In the genomic region with DNA sequence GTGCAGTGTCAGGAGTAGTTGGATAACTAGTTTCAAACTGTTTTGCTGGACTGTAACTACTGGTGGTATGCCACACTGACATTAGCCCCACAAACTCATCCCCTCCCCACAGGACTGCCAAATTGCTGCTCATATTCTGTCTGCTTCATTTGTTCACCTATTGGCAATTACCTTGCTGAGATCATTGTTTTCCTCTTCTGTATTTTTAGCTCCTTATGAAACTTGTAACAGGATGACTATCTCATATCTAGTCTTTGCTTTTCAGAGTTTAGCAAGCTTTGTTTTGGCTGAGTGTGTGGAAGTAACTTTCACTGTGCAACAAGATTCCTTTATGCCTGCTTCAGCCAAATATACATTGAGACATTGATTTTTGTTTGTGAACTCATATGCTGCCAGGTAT, we compare ENCODE assay signal across 10 cellular contexts.
DNase-seq lines count a peak whose midpoint lies in the region; ATAC-seq and TF ChIP-seq lines count a peak whose summit lies in the region.
"Had no signal": no experiment of that assay in that cellular context is flagged by ENCODE, and none has a peak within 500 bp of the region (broad histone marks: within the 10 kb centered on the region; RNA-seq: fewer than 3 reads in every experiment).

No MANE protein-coding gene starts in this region.

- H3K27ac Mint-ChIP-seq in mesothelial cell of epicardium, result no peak overlapping the region
- H3K27ac Mint-ChIP-seq: dendritic cell treated with granulocyte-macrophage colony-stimulating factor and Interleukin-4, amounts not matched to agents 40 ng/mL and 50 ng/mL, for 4 days had no signal

- no peaks in the 10 kb centered on the region for H3K9me3 Mint-ChIP-seq in mesothelial cell of epicardium
- H3K9me3 Mint-ChIP-seq: dendritic cell treated with granulocyte-macrophage colony-stimulating factor and Interleukin-4, amounts not matched to agents 40 ng/mL and 50 ng/mL, for 4 days had no signal

- H3K4me1 ChIP-seq in subcutaneous abdominal adipose tissue (ENCODE audit: control insufficient read depth in 5 of 5, insufficient read depth in 5 of 5, low read length in 5 of 5), result peaks cover 12 to 45% (median 34%) of the 10 kb centered on the region in 5 donors

- peak overlapping the region; percentile 69 for H3K27ac ChIP-seq in subcutaneous abdominal adipose tissue (ENCODE audit: low read depth, low read length)

- no peaks in the 10 kb centered on the region for H3K36me3 Mint-ChIP-seq in mesothelial cell of epicardium

- no peak for TF ChIP-seq CTCF in fibroblast of villous mesenchyme (IDR thresholded peaks at IDR 0.05; ENCODE audit: insufficient read depth, low read depth, low read length)
- no peak for TF ChIP-seq CTCF in mesothelial cell of epicardium (IDR thresholded peaks at IDR 0.05; ENCODE audit: unreplicated experiment)

- no peaks in the 10 kb centered on the region for H3K27me3 ChIP-seq in subcutaneous abdominal adipose tissue (ENCODE audit: control insufficient read depth in 5 of 5, insufficient read depth in 4 of 5, low read length in 5 of 5)

- H3K36me3 ChIP-seq in subcutaneous abdominal adipose tissue (ENCODE audit: control insufficient read depth in 5 of 5, insufficient read depth in 5 of 5, low read length in 5 of 5), result no peaks in the 10 kb centered on the region

- H3K4me1 Mint-ChIP-seq in mesothelial cell of epicardium, result peaks cover 20% of the 10 kb centered on the region

- no peak overlapping the region for H3K4me3 Mint-ChIP-seq in mesothelial cell of epicardium
- H3K4me3 Mint-ChIP-seq: dendritic cell treated with granulocyte-macrophage colony-stimulating factor and Interleukin-4, amounts not matched to agents 40 ng/mL and 50 ng/mL, for 4 days had no signal

- DNase-seq in fibroblast of villous mesenchyme (ENCODE audit: low read depth) (peak; percentile 11), mesothelial cell of epicardium (ENCODE audit: low spot score in 2 of 2, unreplicated experiment in 2 of 2) (no peak), NCI-H1105 (lab: John Stamatoyannopoulos, UW) (no peak), DMS53 treated with DMSO at 0.1 percent for 48 hours (lab: John Stamatoyannopoulos, UW; ENCODE audit: unreplicated experiment) (no peak)
- no peak for DNase-seq in stimulated activated naive CD4-positive, alpha-beta T cell (lab: John Stamatoyannopoulos, UW)
- DNase-seq: DND-41 had no signal

- no peaks in the 10 kb centered on the region for H3K9me3 ChIP-seq in subcutaneous abdominal adipose tissue (ENCODE audit: control insufficient read depth in 5 of 5, low read length in 5 of 5)

- H3K4me3 ChIP-seq in fibroblast of villous mesenchyme (ENCODE audit: low read depth, low read length) (no peak overlapping the region), subcutaneous abdominal adipose tissue (ENCODE audit: low read depth in 1 of 5, low read length in 5 of 5) (no peak overlapping the region)

- no peak overlapping the region for H3K9ac ChIP-seq in subcutaneous abdominal adipose tissue (ENCODE audit: low read length in 5 of 5)

- H3K27me3 Mint-ChIP-seq in mesothelial cell of epicardium (ENCODE audit: low read depth), result no peaks in the 10 kb centered on the region
- H3K27me3 Mint-ChIP-seq: dendritic cell treated with granulocyte-macrophage colony-stimulating factor and Interleukin-4, amounts not matched to agents 40 ng/mL and 50 ng/mL, for 4 days had no signal

- ATAC-seq in GM19395 (IDR thresholded peaks at IDR 0.05; ENCODE audit: unreplicated experiment), result peak; percentile 51
- peak; percentile 34 for ATAC-seq in HG03354 (IDR thresholded peaks at IDR 0.05; ENCODE audit: poor library complexity, severe bottlenecking, unreplicated experiment)
